Comparison of ENCODE assay signal across 11 cellular contexts in genomic region chr15:73695773-73696640, GRCh38. TPM values are rescaled to one million over a fixed set of nuclear protein-coding genes. Genes with fewer than 3 reads are reported as not detected.
DNase-seq lines count a peak whose midpoint lies in the region; ATAC-seq and TF ChIP-seq lines count a peak whose summit lies in the region.
"Had no signal": no experiment of that assay in that cellular context is flagged by ENCODE, and none has a peak within 500 bp of the region (broad histone marks: within the 10 kb centered on the region; RNA-seq: fewer than 3 reads in every experiment).

No MANE protein-coding gene starts in this region.

- intact Hi-C loops in prostate gland (cut with DNase I), result loop anchor here (5.0 to 10.0 kb wide), 2 partner anchors 129 to 391 kb away; no protein-coding TSS in a partner anchor

- H3K4ac ChIP-seq in mesendoderm (ENCODE audit: low read depth, low read length), result peak overlapping the region; percentile 11

- no peak overlapping the region for H3K27ac Mint-ChIP-seq in activated T-cell treated with anti-CD3 and anti-CD28 coated beads, Interleukin-2, amount 50 U/mL, for 72 hours
- peak overlapping the region; percentile 29 to 95 (median 91) for H3K27ac Mint-ChIP-seq in brain

- peaks cover 46% of the 10 kb centered on the region for H3K79me2 ChIP-seq in mesendoderm (ENCODE audit: control insufficient read depth, insufficient read depth, low read length)

- H3K9me3 ChIP-seq in thoracic aorta (no peaks in the 10 kb centered on the region), prostate gland (no peaks in the 10 kb centered on the region)
- H3K9me3 ChIP-seq: tibial nerve had no signal

- no peak overlapping the region for H2BK5ac ChIP-seq in mesendoderm (ENCODE audit: low read length)

- H2BK120ac ChIP-seq in mesendoderm (ENCODE audit: low read depth, low read length), result no peak overlapping the region

- H3K4me1 ChIP-seq in mesendoderm (ENCODE audit: control insufficient read depth, low read depth, low read length) (peaks cover 10% of the 10 kb centered on the region), thoracic aorta (ENCODE audit: control insufficient read depth in 1 of 2, low read depth in 2 of 2) (peaks cover 30 to 59% of the 10 kb centered on the region in 2 donors), prostate gland (replicated peaks) (no peaks in the 10 kb centered on the region)

- no peak overlapping the region for H3K18ac ChIP-seq in mesendoderm (ENCODE audit: low read length)

- no peak for TF ChIP-seq POLR2A in prostate gland (IDR thresholded peaks at IDR 0.05)

- WGBS in mesendoderm (ENCODE audit: extremely low coverage, insufficient coverage, low lambda C conversion rate), result no CpG with 5 or more reads among the region's 16 CpGs
- 66% methylated on average over 16 of the region's 16 CpGs for WGBS in prostate gland

- H4K8ac ChIP-seq in mesendoderm (ENCODE audit: low read depth, low read length), result no peak overlapping the region

- TF ChIP-seq CTCF in brain (conservative IDR thresholded peaks at IDR 0.05), result no peak
- TF ChIP-seq CTCF in thoracic aorta (IDR thresholded peaks at IDR 0.05), result no peak
- no peak for TF ChIP-seq CTCF in prostate gland (IDR thresholded peaks at IDR 0.05)

- H3K9ac ChIP-seq in mesendoderm (ENCODE audit: low read length), result no peak overlapping the region

- H3K36me3 ChIP-seq in mesendoderm (ENCODE audit: control insufficient read depth, insufficient read depth, low read length) (no peaks in the 10 kb centered on the region), thoracic aorta (no peaks in the 10 kb centered on the region), prostate gland (no peaks in the 10 kb centered on the region)

- H3K9me3 Mint-ChIP-seq in activated T-cell treated with anti-CD3 and anti-CD28 coated beads, Interleukin-2, amount 50 U/mL, for 72 hours, result no peaks in the 10 kb centered on the region
- no peaks in the 10 kb centered on the region for H3K9me3 Mint-ChIP-seq in brain

- no peak overlapping the region for H3K23ac ChIP-seq in mesendoderm (ENCODE audit: low read length)

- H2BK15ac ChIP-seq in mesendoderm (replicated peaks; ENCODE audit: low read depth), result no peak overlapping the region

- DNase-seq in activated T-cell treated with anti-CD3 and anti-CD28 coated beads, Interleukin-2, amount 50 U/mL, for 72 hours, result no peak
- DNase-seq in activated T-cell treated with anti-CD3 and anti-CD28 coated beads for 4 hours (no peak), mesendoderm (no peak), thoracic aorta (ENCODE audit: low spot score) (no peak), LoVo (ENCODE audit: low spot score) (no peak), SIG-M5 treated with dmso at 0.1 percent for 504 hours (lab: John Stamatoyannopoulos, UW; ENCODE audit: unreplicated experiment) (no peak), prostate gland (ENCODE audit: low spot score) (no peak)
- DNase-seq: GOT3 had no signal

- H3K27me3 ChIP-seq in mesendoderm (ENCODE audit: insufficient read depth, low read length, poor library complexity), result no peaks in the 10 kb centered on the region
- H3K27me3 ChIP-seq in thoracic aorta (replicated peaks; ENCODE audit: insufficient read depth), result no peaks in the 10 kb centered on the region
- no peaks in the 10 kb centered on the region for H3K27me3 ChIP-seq in prostate gland (replicated peaks; ENCODE audit: insufficient read depth)
- H3K27me3 ChIP-seq: tibial nerve had no signal

- peaks cover 31% of the 10 kb centered on the region for H3K4me1 Mint-ChIP-seq in activated T-cell treated with anti-CD3 and anti-CD28 coated beads, Interleukin-2, amount 50 U/mL, for 72 hours (ENCODE audit: low read depth)
- H3K4me1 Mint-ChIP-seq in brain, result peaks cover 67% of the 10 kb centered on the region

- peaks cover 71% of the 10 kb centered on the region for H3K27me3 Mint-ChIP-seq in activated T-cell treated with anti-CD3 and anti-CD28 coated beads, Interleukin-2, amount 50 U/mL, for 72 hours (ENCODE audit: low read depth)
- no peaks in the 10 kb centered on the region for H3K27me3 Mint-ChIP-seq in brain

- no peak overlapping the region for H2AK5ac ChIP-seq in mesendoderm (ENCODE audit: low read length)

- H3K4me3 Mint-ChIP-seq in activated T-cell treated with anti-CD3 and anti-CD28 coated beads, Interleukin-2, amount 50 U/mL, for 72 hours, result peak overlapping the region; percentile 59 to 65
- no peak overlapping the region for H3K4me3 Mint-ChIP-seq in brain

- H3K4me2 ChIP-seq in mesendoderm (ENCODE audit: low read length), result no peak overlapping the region

- peaks cover 42% of the 10 kb centered on the region for H3K79me1 ChIP-seq in mesendoderm (ENCODE audit: low read length)

- no peaks in the 10 kb centered on the region for H3K36me3 Mint-ChIP-seq in activated T-cell treated with anti-CD3 and anti-CD28 coated beads, Interleukin-2, amount 50 U/mL, for 72 hours (ENCODE audit: insufficient read depth in 2 of 2)
- peaks cover 9% of the 10 kb centered on the region for H3K36me3 Mint-ChIP-seq in brain

- peak overlapping the region; percentile 51 for H3K56ac ChIP-seq in mesendoderm (ENCODE audit: low read length)

- H3K27ac ChIP-seq in mesendoderm (ENCODE audit: low read depth, low read length) (no peak overlapping the region), thoracic aorta (peak overlapping the region; percentile 0 to 8), prostate gland (peak overlapping the region in 1 of 2 donors; percentile 6)

- H3K4me3 ChIP-seq in mesendoderm (ENCODE audit: low read length), result no peak overlapping the region
- H3K4me3 ChIP-seq in thoracic aorta, result no peak overlapping the region
- no peak overlapping the region for H3K4me3 ChIP-seq in prostate gland
- H3K4me3 ChIP-seq: tibial nerve had no signal

- H4K5ac ChIP-seq in mesendoderm (ENCODE audit: low read length), result no peak overlapping the region

- no peak for ATAC-seq in activated T-cell treated with anti-CD3 and anti-CD28 coated beads, Interleukin-2, amount 50 U/mL, for 72 hours (replicated peaks in 1 of 2)
- no peak for ATAC-seq in thoracic aorta (ENCODE audit: insufficient number of reproducible peaks, low FRiP score, low read depth)

RNA-seq across cellular contexts. Expression of gene CD276, which starts 11.8 kb away (rescaled TPM):
- 1 to 10 TPM in 1 of 2 donors, under 1 TPM in 1; 0.67 to 2.8 TPM for total RNA-seq in activated T-cell treated with anti-CD3 and anti-CD28 coated beads, Interleukin-2, amount 50 U/mL, for 72 hours
- polyA plus RNA-seq in brain (ENCODE audit: insufficient read depth, low read depth, low replicate concordance), result 94.2 TPM
- polyA plus RNA-seq in mesendoderm (2013, experiment 1 of 2), result 145 TPM
- 145 TPM for polyA plus RNA-seq in mesendoderm (2013, experiment 2 of 2)
- total RNA-seq in thoracic aorta, result 10 to 100 TPM; 47.4 to 67.6 TPM
- total RNA-seq in prostate gland, result 10 to 100 TPM; 75.0 to 91.3 TPM

RNA-seq across cellular contexts. Expression of gene INSYN1, which starts 57.1 kb away (rescaled TPM):
- not detected for total RNA-seq in activated T-cell treated with anti-CD3 and anti-CD28 coated beads, Interleukin-2, amount 50 U/mL, for 72 hours
- 25.6 TPM for polyA plus RNA-seq in brain (ENCODE audit: insufficient read depth, low read depth, low replicate concordance)
- 4.2 TPM for polyA plus RNA-seq in mesendoderm (2013, experiment 1 of 2)
- polyA plus RNA-seq in mesendoderm (2013, experiment 2 of 2), result 4.1 TPM
- 10 to 100 TPM; 10.6 to 15.2 TPM for total RNA-seq in thoracic aorta
- total RNA-seq in prostate gland, result 10 to 100 TPM; 17.3 to 26.0 TPM
- total RNA-seq: RPMI7951 had no signal

Comparison
In these comparisons a context has a peak if more than half of its experiments do, and no peak if none do; other contexts are left out.
1. H3K4me3 Mint-ChIP-seq: peak in activated T-cell treated with anti-CD3 and anti-CD28 coated beads, Interleukin-2, amount 50 U/mL, for 72 hours (2 of 2); none in brain (0 of 5).
2. RNA of gene CD276, which starts 11.8 kb away (total RNA-seq): 75.0 to 91.3 TPM in prostate gland and 47.4 to 67.6 TPM in thoracic aorta; 0.67 to 2.8 TPM in activated T-cell treated with anti-CD3 and anti-CD28 coated beads, Interleukin-2, amount 50 U/mL, for 72 hours; every median in the first group is over 10 times any median in the second.
3. RNA of gene INSYN1, which starts 57.1 kb away (total RNA-seq): 17.3 to 26.0 TPM in prostate gland and 10.6 to 15.2 TPM in thoracic aorta; not detected in activated T-cell treated with anti-CD3 and anti-CD28 coated beads, Interleukin-2, amount 50 U/mL, for 72 hours; every median in the first group is over 10 times any median in the second.